1 cellular context compared by ENCODE assay signal in genomic region chr1:31723828-31724359, GRCh38.
A peak's percentile ranks its signal among the peaks of the same experiment; 100 is the strongest.
TF ChIP-seq lines count a peak whose summit lies in the region.

No MANE protein-coding gene starts in this region.

TF ChIP-seq in HepG2, 621 proteins besides CTCF, POLR2A, EP300 and RAD21 (continued from another document and continues in another):
- TF ChIP-seq AKNA (CRISPR knock-in tag; IDR thresholded peaks at IDR 0.05; ENCODE audit: borderline replicate concordance) (peak; percentile 88; the same call in 1 of the 2 replicates), ATRX (CRISPR knock-in tag; IDR thresholded peaks at IDR 0.05; ENCODE audit: borderline replicate concordance) (no peak), TARDBP (CRISPR knock-in tag; IDR thresholded peaks at IDR 0.05) (no peak), MIXL1 (CRISPR knock-in tag; IDR thresholded peaks at IDR 0.05) (peak; percentile 82; the same call in 1 of the 2 replicates), RBM22 (optimal IDR thresholded peaks at IDR 0.05; ENCODE audit: low read length) (no peak), ZNF740 (CRISPR knock-in tag; IDR thresholded peaks at IDR 0.05) (no peak), ZNF720 (CRISPR knock-in tag; IDR thresholded peaks at IDR 0.05) (no peak), KLF6 (CRISPR knock-in tag; IDR thresholded peaks at IDR 0.05) (peak; percentile 94), CENPX (CRISPR knock-in tag; IDR thresholded peaks at IDR 0.05) (no peak), RCOR2 (CRISPR knock-in tag; IDR thresholded peaks at IDR 0.05) (no peak), ZNF142 (CRISPR knock-in tag; IDR thresholded peaks at IDR 0.05) (peak; percentile 82; the same call in 1 of the 2 replicates), ZNF629 (CRISPR knock-in tag; conservative IDR thresholded peaks at IDR 0.05) (no peak), NFRKB (IDR thresholded peaks at IDR 0.05) (no peak), ARID3A (IDR thresholded peaks at IDR 0.05; ENCODE audit: low read depth, low read length) (no peak), TP53 (CRISPR knock-in tag; conservative IDR thresholded peaks at IDR 0.05) (peak; percentile 70; the same call in 1 of the 2 replicates), ZFX (CRISPR knock-in tag; IDR thresholded peaks at IDR 0.05; ENCODE audit: low read depth) (no peak), HMGXB3 (CRISPR knock-in tag; IDR thresholded peaks at IDR 0.05; ENCODE audit: borderline replicate concordance) (peak; percentile 82; the same call in 1 of the 2 replicates), MTF2 (CRISPR knock-in tag; IDR thresholded peaks at IDR 0.05; ENCODE audit: borderline replicate concordance) (no peak), MBD4 (IDR thresholded peaks at IDR 0.05; ENCODE audit: borderline replicate concordance, low read length) (no peak), MEIS1 (CRISPR knock-in tag; IDR thresholded peaks at IDR 0.05; ENCODE audit: borderline replicate concordance) (no peak), FLYWCH1 (CRISPR knock-in tag; IDR thresholded peaks at IDR 0.05) (no peak), DNMT1 (CRISPR knock-in tag; IDR thresholded peaks at IDR 0.05) (no peak), ZNF564 (CRISPR knock-in tag; IDR thresholded peaks at IDR 0.05) (no peak), TRIM22 (IDR thresholded peaks at IDR 0.05) (no peak), HDAC6 (IDR thresholded peaks at IDR 0.05; ENCODE audit: low read depth, low read length) (no peak), ZNF234 (CRISPR knock-in tag; conservative IDR thresholded peaks at IDR 0.05) (no peak), DMTF1 (CRISPR knock-in tag; IDR thresholded peaks at IDR 0.05) (no peak), GATAD2A (CRISPR knock-in tag; IDR thresholded peaks at IDR 0.05) (0 out of 2 replicates have a peak, but pooled peaks have one; percentile 13), SP5 (CRISPR knock-in tag; IDR thresholded peaks at IDR 0.05; ENCODE audit: borderline replicate concordance, low read depth) (no peak), ATF2 (CRISPR knock-in tag; IDR thresholded peaks at IDR 0.05) (peak; percentile 76; the same call in 1 of the 2 replicates), ZNF343 (CRISPR knock-in tag; IDR thresholded peaks at IDR 0.05) (no peak), RFX3 (CRISPR knock-in tag; IDR thresholded peaks at IDR 0.05) (no peak), ZNF776 (CRISPR knock-in tag; IDR thresholded peaks at IDR 0.05) (no peak), WIZ (CRISPR knock-in tag; IDR thresholded peaks at IDR 0.05) (peak; percentile 94)
